In genomic region chr14:59314953-59315599, GRCh38 we compare ENCODE assay signal across 23 cellular contexts.
"Had no signal": no experiment of that assay in that cellular context is flagged by ENCODE, and none has a peak within 500 bp of the region (broad histone marks: within the 10 kb centered on the region; RNA-seq: fewer than 3 reads in every experiment).

No MANE protein-coding gene starts in this region.

- DNase-seq: activated CD4-positive, alpha-beta T cell treated with anti-CD3 and anti-CD28 coated beads, Interleukin-2, amount 10 ng/mL, durations not matched to agents 24 days and 14 days; activated CD8-positive, alpha-beta T cell treated with anti-CD3 and anti-CD28 coated beads, Interleukin-2, amount 10 ng/mL, durations not matched to agents 7 days and 5 days; activated gamma-delta T cell treated with Interleukin-2 at 50 U/mL for 16 hours; adrenal gland; central memory CD4-positive, alpha-beta T cell; dorsolateral prefrontal cortex; esophagus squamous epithelium; gastrocnemius medialis; head of caudate nucleus; islet precursor cell; left cardiac atrium; lower lobe of right lung; mesendoderm; naive thymus-derived CD8-positive, alpha-beta T cell; spleen; stimulated activated CD4-positive, alpha-beta T cell treated with anti-CD3 and anti-CD28 coated beads, Interleukin-4, amount 100 ng/mL, for 1 hour; stimulated activated naive CD4-positive, alpha-beta T cell treated with Interleukin-2 at 50 U/mL for 16 hours; substantia nigra; T1000 had no signal

- H3K4me1 Mint-ChIP-seq: activated CD4-positive, alpha-beta T cell treated with anti-CD3 and anti-CD28 coated beads, Interleukin-2, amount 10 ng/mL, durations not matched to agents 24 days and 14 days; activated naive CD4-positive, alpha-beta T cell treated with anti-CD3 and anti-CD28 coated beads, Interleukin-2, amount 50 U/mL, for 24 hours had no signal

- H3K27me3 ChIP-seq: adrenal gland, dorsolateral prefrontal cortex, esophagus squamous epithelium, gastrocnemius medialis, spleen, tibial nerve had no signal

- H3K4me3 Mint-ChIP-seq: activated CD4-positive, alpha-beta T cell treated with anti-CD3 and anti-CD28 coated beads, Interleukin-2, amount 10 ng/mL, durations not matched to agents 24 days and 14 days; activated CD8-positive, alpha-beta T cell treated with anti-CD3 and anti-CD28 coated beads, Interleukin-2, amount 10 ng/mL, durations not matched to agents 7 days and 5 days; activated naive CD4-positive, alpha-beta T cell treated with anti-CD3 and anti-CD28 coated beads, Interleukin-2, amount 50 U/mL, for 24 hours; activated T-helper 1 cell treated with anti-CD3 and anti-CD28 coated beads, Interleukin-12 subunit alpha, Interleukin-12 subunit beta, Interleukin-2, Interleukin-4 antibody, amounts not matched to agents 30 ng/mL and 10 ng/mL and 1 ng/mL, durations not matched to agents 14 hours and 24 hours and 36 hours; naive thymus-derived CD8-positive, alpha-beta T cell; T-helper 1 cell treated with Interleukin-12 subunit alpha and Interleukin-12 subunit beta and Interleukin-4 antibody, amounts not matched to agents 30 μg/mL and 1 μg/mL, for 36 hours had no signal

- H3K36me3 ChIP-seq: adrenal gland, esophagus squamous epithelium, gastrocnemius medialis, lower lobe of right lung, spleen, tibial nerve had no signal

- H3K27ac Mint-ChIP-seq: activated CD4-positive, alpha-beta T cell treated with anti-CD3 and anti-CD28 coated beads, Interleukin-2, amount 10 ng/mL, durations not matched to agents 24 days and 14 days; activated CD8-positive, alpha-beta T cell treated with anti-CD3 and anti-CD28 coated beads, Interleukin-2, amount 10 ng/mL, durations not matched to agents 7 days and 5 days; activated naive CD4-positive, alpha-beta T cell treated with anti-CD3 and anti-CD28 coated beads, Interleukin-2, amount 50 U/mL, for 24 hours; activated T-helper 1 cell treated with anti-CD3 and anti-CD28 coated beads, Interleukin-12 subunit alpha, Interleukin-12 subunit beta, Interleukin-2, Interleukin-4 antibody, amounts not matched to agents 30 ng/mL and 10 ng/mL and 1 ng/mL, durations not matched to agents 14 hours and 24 hours and 36 hours; naive thymus-derived CD8-positive, alpha-beta T cell; T-helper 1 cell treated with Interleukin-12 subunit alpha and Interleukin-12 subunit beta and Interleukin-4 antibody, amounts not matched to agents 30 μg/mL and 1 μg/mL, for 36 hours had no signal

- H3K36me3 Mint-ChIP-seq: activated naive CD4-positive, alpha-beta T cell treated with anti-CD3 and anti-CD28 coated beads, Interleukin-2, amount 50 U/mL, for 24 hours had no signal

- H3K9me3 ChIP-seq: adrenal gland, esophagus squamous epithelium, gastrocnemius medialis, lower lobe of right lung, spleen, tibial nerve had no signal

- H3K27ac ChIP-seq: adrenal gland, gastrocnemius medialis, lower lobe of right lung, spleen, tibial nerve had no signal

- H3K4me3 ChIP-seq: adrenal gland, dorsolateral prefrontal cortex, esophagus squamous epithelium, gastrocnemius medialis, lower lobe of right lung, spleen, tibial nerve had no signal

- H3K9me3 Mint-ChIP-seq: activated CD4-positive, alpha-beta T cell treated with anti-CD3 and anti-CD28 coated beads, Interleukin-2, amount 10 ng/mL, durations not matched to agents 24 days and 14 days; activated naive CD4-positive, alpha-beta T cell treated with anti-CD3 and anti-CD28 coated beads, Interleukin-2, amount 50 U/mL, for 24 hours; activated T-helper 1 cell treated with anti-CD3 and anti-CD28 coated beads, Interleukin-12 subunit alpha, Interleukin-12 subunit beta, Interleukin-2, Interleukin-4 antibody, amounts not matched to agents 30 ng/mL and 10 ng/mL and 1 ng/mL, durations not matched to agents 14 hours and 24 hours and 36 hours; naive thymus-derived CD8-positive, alpha-beta T cell; T-helper 1 cell treated with Interleukin-12 subunit alpha and Interleukin-12 subunit beta and Interleukin-4 antibody, amounts not matched to agents 30 μg/mL and 1 μg/mL, for 36 hours had no signal

- ATAC-seq: activated CD8-positive, alpha-beta T cell treated with anti-CD3 and anti-CD28 coated beads, Interleukin-2, amount 10 ng/mL, durations not matched to agents 7 days and 5 days; gastrocnemius medialis; left cardiac atrium; lower lobe of right lung; naive thymus-derived CD8-positive, alpha-beta T cell had no signal

- H3K27me3 Mint-ChIP-seq: activated CD4-positive, alpha-beta T cell treated with anti-CD3 and anti-CD28 coated beads, Interleukin-2, amount 10 ng/mL, durations not matched to agents 24 days and 14 days; activated naive CD4-positive, alpha-beta T cell treated with anti-CD3 and anti-CD28 coated beads, Interleukin-2, amount 50 U/mL, for 24 hours; naive thymus-derived CD8-positive, alpha-beta T cell had no signal
